Comparison of ENCODE assay signal across 15 cellular contexts in the genomic region with DNA sequence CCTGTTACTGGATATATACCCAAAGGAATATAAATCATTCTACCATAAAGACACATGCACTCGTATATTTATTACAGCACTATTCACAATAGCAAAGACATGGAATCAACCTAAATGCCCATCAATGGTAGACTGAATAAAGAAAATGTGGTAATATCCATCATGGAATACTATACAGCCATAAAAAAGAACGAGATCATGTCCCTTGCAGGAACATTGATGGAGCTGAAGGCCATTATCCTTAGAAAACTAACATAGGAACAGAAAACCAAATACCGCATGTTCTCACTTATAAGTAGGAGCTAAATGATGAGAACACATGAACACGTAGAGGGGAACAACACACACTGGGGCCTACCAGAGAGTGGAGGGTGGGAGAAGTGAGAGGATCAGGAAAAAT. TPM values are rescaled to one million over a fixed set of nuclear protein-coding genes. Genes with fewer than 3 reads are reported as not detected.
"Had no signal": no experiment of that assay in that cellular context is flagged by ENCODE, and none has a peak within 500 bp of the region (broad histone marks: within the 10 kb centered on the region; RNA-seq: fewer than 3 reads in every experiment).

No MANE protein-coding gene starts in this region.

RNA-seq across cellular contexts. Expression of gene CHCT1, which starts 3.3 kb away (rescaled TPM):
- total RNA-seq: activated CD4-positive, alpha-beta memory T cell treated with anti-CD3 and anti-CD28 coated beads, Interleukin-2, amount 10 ng/mL, durations not matched to agents 7 days and 5 days; activated CD4-positive, alpha-beta T cell treated with anti-CD3 and anti-CD28 coated beads, Interleukin-2, amount 10 ng/mL, durations not matched to agents 7 days and 5 days; activated CD8-positive, alpha-beta memory T cell treated with anti-CD3 and anti-CD28 coated beads, Interleukin-2, amount 10 ng/mL, durations not matched to agents 7 days and 5 days; activated CD8-positive, alpha-beta T cell treated with anti-CD3 and anti-CD28 coated beads, Interleukin-2, amount 10 ng/mL, durations not matched to agents 7 days and 5 days; activated naive CD8-positive, alpha-beta T cell treated with anti-CD3 and anti-CD28 coated beads, Interleukin-2, amount 10 ng/mL, durations not matched to agents 7 days and 5 days; activated T-helper 17 cell treated with anti-CD3 and anti-CD28 coated beads, Interleukin-2, amount 50 U/mL, for 72 hours; ascending aorta; bronchial epithelial cell; cardiac muscle cell; chondrocyte; T-cell; T-helper 1 cell treated with Interleukin-12 subunit alpha and Interleukin-12 subunit beta and Interleukin-4 antibody, amounts not matched to agents 30 ng/mL and 1 ng/mL, for 36 hours; T-helper 17 cell; T-helper 2 cell treated with Interferon-gamma antibody and Interleukin-4, amounts not matched to agents 100 ng/mL and 5 ng/mL, for 36 hours; WTC11 had no signal
- polyA plus RNA-seq: cardiac muscle cell had no signal
